5 cellular contexts compared by ENCODE assay signal in the genomic region with DNA sequence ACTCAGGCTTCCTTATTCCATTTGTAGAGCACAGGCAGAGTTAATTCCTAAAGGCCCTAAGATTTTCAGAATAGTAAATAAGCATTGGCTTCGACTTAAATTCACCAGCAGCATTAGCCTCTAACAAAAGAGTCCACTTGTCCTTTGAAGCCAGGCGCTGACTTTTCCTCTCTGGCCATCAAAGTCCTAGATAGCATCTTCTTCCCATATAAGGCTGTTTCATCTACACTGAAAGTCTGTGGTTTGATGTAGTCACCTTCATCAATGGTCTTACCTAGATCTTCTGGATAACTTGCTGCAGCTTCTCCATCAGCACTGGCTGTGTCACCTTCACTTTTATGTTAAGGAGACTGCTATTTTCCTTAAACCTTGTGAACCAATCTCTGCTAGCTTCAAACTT.
"Had no signal": no experiment of that assay in that cellular context is flagged by ENCODE, and none has a peak within 500 bp of the region (broad histone marks: within the 10 kb centered on the region; RNA-seq: fewer than 3 reads in every experiment).

No MANE protein-coding gene starts in this region.

- DNase-seq: GM23248, GOT3, H7, H9, HFFc6 had no signal
